ENCODE assay signal across 8 cellular contexts in genomic region chr6:79777713-79778579, GRCh38.
DNase-seq lines count a peak whose midpoint lies in the region; ATAC-seq, FAIRE-seq and TF ChIP-seq lines count a peak whose summit lies in the region.

No MANE protein-coding gene starts in this region.

- peak overlapping the region; percentile 53 for H2AFZ ChIP-seq in hepatocyte

- TF ChIP-seq POLR2A in H54 (IDR thresholded peaks at IDR 0.05; ENCODE audit: low read depth, low read length), result no peak

- no peaks in the 10 kb centered on the region for H3K9me3 ChIP-seq in hepatocyte (ENCODE audit: low read depth)
- H3K9me3 ChIP-seq in aorta (ENCODE audit: control insufficient read depth, low read length), result no peaks in the 10 kb centered on the region

- no peaks in the 10 kb centered on the region for H3K36me3 ChIP-seq in hepatocyte (replicated peaks; ENCODE audit: insufficient read depth, low read depth)
- H3K36me3 ChIP-seq in aorta (ENCODE audit: control insufficient read depth in 1 of 2, insufficient read depth in 2 of 2, low read length in 1 of 2), result no peaks in the 10 kb centered on the region

- no peaks in the 10 kb centered on the region for H3K9me2 ChIP-seq in hepatocyte (replicated peaks; ENCODE audit: insufficient read depth)

- H3K27me3 ChIP-seq in hepatocyte (no peaks in the 10 kb centered on the region), aorta (ENCODE audit: control insufficient read depth in 1 of 2, insufficient read depth in 2 of 2, low read length in 1 of 2) (no peaks in the 10 kb centered on the region)

- peak overlapping the region; percentile 70 for H3K4me2 ChIP-seq in hepatocyte

- FAIRE-seq in H54 (lab: Jason Lieb, UNC), result no peak

- H3K79me2 ChIP-seq in hepatocyte, result no peaks in the 10 kb centered on the region

- peak; percentile 99 for TF ChIP-seq CTCF in hepatocyte (IDR thresholded peaks at IDR 0.05; ENCODE audit: poor library complexity)

- peak overlapping the region; percentile 18 for H3K4me3 ChIP-seq in hepatocyte
- H3K4me3 ChIP-seq in aorta (ENCODE audit: low read length in 2 of 2), result no peak overlapping the region

- ATAC-seq in aorta (ENCODE audit: low FRiP score), result peak; percentile 91

- no peaks in the 10 kb centered on the region for H4K20me1 ChIP-seq in hepatocyte (ENCODE audit: insufficient read depth, poor library complexity, severe bottlenecking)

- no peaks in the 10 kb centered on the region for H3K4me1 ChIP-seq in hepatocyte (ENCODE audit: insufficient read depth)
- no peaks in the 10 kb centered on the region for H3K4me1 ChIP-seq in aorta (ENCODE audit: control insufficient read depth in 1 of 2, insufficient read depth in 2 of 2, low read length in 2 of 2)

- DNase-seq in GM03348 (ENCODE audit: low spot score) (peak; percentile 96), H54 (ENCODE audit: insufficient read length, low spot score) (peak; percentile 80), LHCN-M2 (ENCODE audit: low read depth) (peak; percentile 30), T-helper 2 cell (peak; percentile 63 to 79 (median 76)), anterior cingulate cortex (lab: John Stamatoyannopoulos, UW) (peak in 55 of 58 donors; percentile 23 to 84 (median 63)), hepatocyte (ENCODE audit: low spot score) (peak; percentile 89), renal cortical epithelial cell (ENCODE audit: low read depth) (peak; percentile 49), aorta (peak; percentile 88 to 94)

- intact Hi-C loops in aorta (cut with DNase I), result loop anchor here in 1 of 2 donors (5.0 kb wide), 2 partner anchors 34 to 89 kb away; no protein-coding TSS in a partner anchor

- H3K27ac ChIP-seq in hepatocyte, result no peak overlapping the region
- no peak overlapping the region for H3K27ac ChIP-seq in aorta (ENCODE audit: low read depth in 1 of 2, low read length in 2 of 2)

- 26% methylated on average over 32 of the region's 34 CpGs for WGBS in hepatocyte (ENCODE audit: low lambda C conversion rate, missing lambda C conversion rate)
- WGBS in aorta, 2 donors, result 20 to 21% methylated on average over 34 of the region's 34 CpGs

Comparison
In these comparisons a context has a peak if more than half of its experiments do, and no peak if none do; other contexts are left out.
1. DNase-seq: peak in every context shown above with its lines; median percentile 96 in GM03348; 91 in aorta; 89 in hepatocyte; 80 in H54; 76 in T-helper 2 cell; 63 in anterior cingulate cortex; 49 in renal cortical epithelial cell; 30 in LHCN-M2.